Comparison of ENCODE assay signal across 15 cellular contexts in genomic region chr16:67803894-67804293, GRCh38. TPM values are rescaled to one million over a fixed set of nuclear protein-coding genes. Genes with fewer than 3 reads are reported as not detected.
A peak's percentile ranks its signal among the peaks of the same experiment; 100 is the strongest.
DNase-seq lines count a peak whose midpoint lies in the region; ATAC-seq and TF ChIP-seq lines count a peak whose summit lies in the region.
"Had no signal": no experiment of that assay in that cellular context is flagged by ENCODE, and none has a peak within 500 bp of the region (broad histone marks: within the 10 kb centered on the region; RNA-seq: fewer than 3 reads in every experiment).

No MANE protein-coding gene starts in this region.

- H3K36me3 ChIP-seq in neural progenitor cell: no peaks in the 10 kb centered on the region

- H3K79me2 ChIP-seq in neural progenitor cell (ENCODE audit: low read depth): peaks cover 67% of the 10 kb centered on the region

- peak overlapping the region; percentile 84 for H3K27ac Mint-ChIP-seq in T-helper 1 cell treated with Interleukin-12 subunit alpha and Interleukin-12 subunit beta and Interleukin-4 antibody, amounts not matched to agents 30 μg/mL and 1 μg/mL, for 36 hours
- peak overlapping the region; percentile 67 for H3K27ac Mint-ChIP-seq in activated CD8-positive, alpha-beta T cell treated with anti-CD3 and anti-CD28 coated beads, Interleukin-2, amount 10 ng/mL, durations not matched to agents 7 days and 5 days
- H3K27ac Mint-ChIP-seq in neural progenitor cell: no peak overlapping the region

- peaks cover 6% of the 10 kb centered on the region for H3K4me1 ChIP-seq in neural progenitor cell

- no peak overlapping the region for H3K4me2 ChIP-seq in neural progenitor cell

- no peak for ATAC-seq in activated CD8-positive, alpha-beta T cell treated with anti-CD3 and anti-CD28 coated beads, Interleukin-2, amount 10 ng/mL, durations not matched to agents 7 days and 5 days
- no peak for ATAC-seq in GM21786 (IDR thresholded peaks at IDR 0.05; ENCODE audit: unreplicated experiment)
- ATAC-seq: body of pancreas had no signal

- H3K27ac ChIP-seq in HL-60 (replicated peaks) (peak overlapping the region; percentile 3; the same call in 1 of the 2 replicates), neural progenitor cell (no peak overlapping the region)
- H3K27ac ChIP-seq: left ventricle myocardium inferior had no signal

- intact Hi-C loops in lower leg skin (cut with DNase I; ENCODE audit: low total_unique reads): no loop called here

- no peaks in the 10 kb centered on the region for H3K27me3 ChIP-seq in HL-60 (ENCODE audit: insufficient read depth, poor library complexity, severe bottlenecking)
- no peaks in the 10 kb centered on the region for H3K27me3 ChIP-seq in neural progenitor cell
- H3K27me3 ChIP-seq: body of pancreas had no signal

- H2AFZ ChIP-seq in neural progenitor cell (replicated peaks): no peak overlapping the region

- H3K4me3 ChIP-seq in HL-60 (replicated peaks; ENCODE audit: insufficient read depth, low read length): no peak overlapping the region
- H3K4me3 ChIP-seq in neural progenitor cell: no peak overlapping the region
- H3K4me3 ChIP-seq in lower leg skin (ENCODE audit: low read depth, poor library complexity, severe bottlenecking): no peak overlapping the region
- H3K4me3 ChIP-seq: body of pancreas, left ventricle myocardium inferior had no signal

- H3K9me3 ChIP-seq in neural progenitor cell (ENCODE audit: low read depth): no peaks in the 10 kb centered on the region
- H3K9me3 ChIP-seq: body of pancreas, left ventricle myocardium inferior had no signal

- 54 to 66% methylated on average over 3 of the region's 3 CpGs for WGBS in lower leg skin, 2 donors

- H3K27me3 Mint-ChIP-seq in T-helper 1 cell treated with Interleukin-12 subunit alpha and Interleukin-12 subunit beta and Interleukin-4 antibody, amounts not matched to agents 30 μg/mL and 1 μg/mL, for 36 hours (ENCODE audit: low read depth): no peaks in the 10 kb centered on the region
- no peaks in the 10 kb centered on the region for H3K27me3 Mint-ChIP-seq in activated CD8-positive, alpha-beta T cell treated with anti-CD3 and anti-CD28 coated beads, Interleukin-2, amount 10 ng/mL, durations not matched to agents 7 days and 5 days (ENCODE audit: low read depth)
- H3K27me3 Mint-ChIP-seq in neural progenitor cell (ENCODE audit: insufficient read depth, low read depth): peaks cover 2% of the 10 kb centered on the region

- no peak for TF ChIP-seq CTCF in HL-60 (IDR thresholded peaks at IDR 0.05; ENCODE audit: insufficient read depth, low read length)
- no peak for TF ChIP-seq CTCF in neural progenitor cell (IDR thresholded peaks at IDR 0.05)
- no peak for TF ChIP-seq CTCF in lower leg skin (IDR thresholded peaks at IDR 0.05)

- peak overlapping the region; percentile 48 for H3K4me3 Mint-ChIP-seq in T-helper 1 cell treated with Interleukin-12 subunit alpha and Interleukin-12 subunit beta and Interleukin-4 antibody, amounts not matched to agents 30 μg/mL and 1 μg/mL, for 36 hours
- no peak overlapping the region for H3K4me3 Mint-ChIP-seq in activated CD8-positive, alpha-beta T cell treated with anti-CD3 and anti-CD28 coated beads, Interleukin-2, amount 10 ng/mL, durations not matched to agents 7 days and 5 days
- H3K4me3 Mint-ChIP-seq in neural progenitor cell: peak overlapping the region; percentile 92

- H3K4me1 Mint-ChIP-seq in T-helper 1 cell treated with Interleukin-12 subunit alpha and Interleukin-12 subunit beta and Interleukin-4 antibody, amounts not matched to agents 30 μg/mL and 1 μg/mL, for 36 hours (ENCODE audit: low read depth): peaks cover 51% of the 10 kb centered on the region
- peaks cover 59% of the 10 kb centered on the region for H3K4me1 Mint-ChIP-seq in activated CD8-positive, alpha-beta T cell treated with anti-CD3 and anti-CD28 coated beads, Interleukin-2, amount 10 ng/mL, durations not matched to agents 7 days and 5 days (ENCODE audit: low read depth)
- H3K4me1 Mint-ChIP-seq in neural progenitor cell: peaks cover 14% of the 10 kb centered on the region

- peaks cover 27% of the 10 kb centered on the region for H4K20me1 ChIP-seq in neural progenitor cell (ENCODE audit: low read depth)

- H3K9ac ChIP-seq in neural progenitor cell: no peak overlapping the region

- H3K36me3 Mint-ChIP-seq in T-helper 1 cell treated with Interleukin-12 subunit alpha and Interleukin-12 subunit beta and Interleukin-4 antibody, amounts not matched to agents 30 μg/mL and 1 μg/mL, for 36 hours (ENCODE audit: low read depth): peaks cover 43% of the 10 kb centered on the region
- H3K36me3 Mint-ChIP-seq in activated CD8-positive, alpha-beta T cell treated with anti-CD3 and anti-CD28 coated beads, Interleukin-2, amount 10 ng/mL, durations not matched to agents 7 days and 5 days (ENCODE audit: low read depth): peaks cover 55% of the 10 kb centered on the region
- peaks cover 18% of the 10 kb centered on the region for H3K36me3 Mint-ChIP-seq in neural progenitor cell

- H3F3A ChIP-seq in neural progenitor cell (ENCODE audit: low read depth): peaks cover 9% of the 10 kb centered on the region

- no peaks in the 10 kb centered on the region for H3K9me3 Mint-ChIP-seq in T-helper 1 cell treated with Interleukin-12 subunit alpha and Interleukin-12 subunit beta and Interleukin-4 antibody, amounts not matched to agents 30 μg/mL and 1 μg/mL, for 36 hours
- no peaks in the 10 kb centered on the region for H3K9me3 Mint-ChIP-seq in activated CD8-positive, alpha-beta T cell treated with anti-CD3 and anti-CD28 coated beads, Interleukin-2, amount 10 ng/mL, durations not matched to agents 7 days and 5 days (ENCODE audit: insufficient read depth)
- H3K9me3 Mint-ChIP-seq in neural progenitor cell: no peaks in the 10 kb centered on the region

- POLR2A ChIA-PET in activated CD8-positive, alpha-beta T cell treated with anti-CD3 and anti-CD28 coated beads, Interleukin-2, amount 10 ng/mL, durations not matched to agents 7 days and 5 days (lab: Charles Lee): interaction anchor here (1.2 kb wide), 1 partner anchor 85 kb away, joined by 3 read pairs; the partner anchor contains the start of gene GFOD2

- CTCF ChIA-PET in activated CD8-positive, alpha-beta T cell treated with anti-CD3 and anti-CD28 coated beads, Interleukin-2, amount 10 ng/mL, durations not matched to agents 7 days and 5 days (lab: Charles Lee): interaction anchor here (1.3 to 6.1 kb wide), 2 partner anchors 12 to 322 kb away, joined by 3 to 43 read pairs; no protein-coding TSS in a partner anchor

- TF ChIP-seq POLR2A in lower leg skin (IDR thresholded peaks at IDR 0.05): no peak

- DNase-seq in T-helper 1 cell: no peak
- peak in 1 of 2 experiments; percentile 66 for DNase-seq in HL-60 (ENCODE audit: low read depth in 1 of 2, low spot score in 1 of 2)
- no peak for DNase-seq in activated CD8-positive, alpha-beta T cell treated with anti-CD3 and anti-CD28 coated beads, Interleukin-2, amount 10 ng/mL, durations not matched to agents 7 days and 5 days
- no peak for DNase-seq in neural progenitor cell (ENCODE audit: low spot score)
- no peak for DNase-seq in lower leg skin (ENCODE audit: low spot score in 2 of 2)
- DNase-seq in cerebellum (ENCODE audit: low spot score): no peak
- DNase-seq: 8988T, body of pancreas, hippocampal formation, left ventricle myocardium inferior, NCI-H2081 treated with DMSO at 0.1 percent for 48 hours, NCI-H82, SHP77 had no signal

RNA-seq across cellular contexts. Expression of gene RANBP10, which starts 2.5 kb away (rescaled TPM):
- 10 to 100 TPM; 25.9 to 30.5 TPM for total RNA-seq in activated CD8-positive, alpha-beta T cell treated with anti-CD3 and anti-CD28 coated beads, Interleukin-2, amount 10 ng/mL, durations not matched to agents 7 days and 5 days
- total RNA-seq in neural progenitor cell (ENCODE audit: low replicate concordance) (11.4 and 12.3 TPM in 2 replicates), lower leg skin (10 to 100 TPM; 15.0 to 24.6 (median 17.9) TPM), cerebellum (8.3 TPM)

RNA-seq across cellular contexts. Expression of gene TSNAXIP1, which starts 2.8 kb away (rescaled TPM):
- total RNA-seq in activated CD8-positive, alpha-beta T cell treated with anti-CD3 and anti-CD28 coated beads, Interleukin-2, amount 10 ng/mL, durations not matched to agents 7 days and 5 days: under 1 TPM; 0.47 to 0.63 TPM
- total RNA-seq in neural progenitor cell (ENCODE audit: low replicate concordance) (2.8 and 2.9 TPM in 2 replicates), lower leg skin (under 1 TPM in 3 of 4 donors, not detected in 1; 0.15 to 0.75 (median 0.15) TPM), cerebellum (4.1 TPM)

RNA-seq across cellular contexts. Expression of gene THAP11, which starts 38.2 kb away (rescaled TPM):
- total RNA-seq in activated CD8-positive, alpha-beta T cell treated with anti-CD3 and anti-CD28 coated beads, Interleukin-2, amount 10 ng/mL, durations not matched to agents 7 days and 5 days: 10 to 100 TPM; 50.2 to 52.4 TPM
- 27.3 and 46.5 TPM in 2 replicates for total RNA-seq in neural progenitor cell (ENCODE audit: low replicate concordance)
- 100 to 1,000 TPM in 1 of 4 donors, 10 to 100 TPM in 3; 61.3 to 102 (median 75.9) TPM for total RNA-seq in lower leg skin
- 17.4 TPM for total RNA-seq in cerebellum

RNA-seq across cellular contexts. Expression of gene NUTF2, which starts 42.8 kb away (rescaled TPM):
- 100 to 1,000 TPM; 125 to 134 TPM for total RNA-seq in activated CD8-positive, alpha-beta T cell treated with anti-CD3 and anti-CD28 coated beads, Interleukin-2, amount 10 ng/mL, durations not matched to agents 7 days and 5 days
- total RNA-seq in neural progenitor cell (ENCODE audit: low replicate concordance) (133 and 221 TPM in 2 replicates), lower leg skin (100 to 1,000 TPM in 3 of 4 donors, 10 to 100 TPM in 1; 88.5 to 136 (median 109) TPM), cerebellum (83.3 TPM)

RNA-seq across cellular contexts. Expression of gene CENPT, which starts 43.6 kb away (rescaled TPM):
- 10 to 100 TPM; 58.9 to 63.6 TPM for total RNA-seq in activated CD8-positive, alpha-beta T cell treated with anti-CD3 and anti-CD28 coated beads, Interleukin-2, amount 10 ng/mL, durations not matched to agents 7 days and 5 days
- total RNA-seq in neural progenitor cell (ENCODE audit: low replicate concordance): 36.2 and 60.4 TPM in 2 replicates
- total RNA-seq in lower leg skin: 100 to 1,000 TPM in 3 of 4 donors, 10 to 100 TPM in 1; 77.6 to 205 (median 106) TPM
- total RNA-seq in cerebellum: 25.0 TPM
